8 cellular contexts compared by ENCODE assay signal in the genomic region with DNA sequence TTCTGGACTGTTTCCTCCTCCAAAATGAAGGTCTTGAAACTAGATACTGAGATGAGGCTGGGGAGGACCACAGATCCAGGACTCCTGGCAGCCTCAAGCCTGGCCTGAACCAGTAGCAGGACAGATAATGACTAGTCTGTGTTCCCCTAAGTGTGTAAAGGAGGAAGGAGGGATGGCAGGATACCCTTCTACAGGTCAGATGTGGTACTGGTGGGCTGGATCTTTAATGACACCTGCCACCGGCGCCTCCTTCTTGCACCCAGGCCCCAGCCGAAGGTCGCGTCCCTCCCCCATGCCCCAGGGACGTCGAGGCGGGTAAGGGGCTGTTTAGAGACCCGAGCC. TPM values are rescaled to one million over a fixed set of nuclear protein-coding genes. Genes with fewer than 3 reads are reported as not detected.
DNase-seq lines count a peak whose midpoint lies in the region; ATAC-seq and TF ChIP-seq lines count a peak whose summit lies in the region.

No MANE protein-coding gene starts in this region.

- DNase-seq in GM06990 (ENCODE audit: extremely low read depth, insufficient read length) (no peak), cerebellum (ENCODE audit: low spot score) (peak; percentile 15), memory B cell (ENCODE audit: low spot score in 2 of 2) (no peak), aorta (no peak), DMS79 (lab: John Stamatoyannopoulos, UW) (no peak)
- no peak for DNase-seq in Jurkat, Clone E6-1 (ENCODE audit: low read depth, low spot score)
- DNase-seq in activated CD4-positive, alpha-beta T cell treated with anti-CD3 and anti-CD28 coated beads, Interleukin-2, amount 50 U/mL, for 1 hour: no peak

- no peaks in the 10 kb centered on the region for H3K27me3 Mint-ChIP-seq in memory B cell

- peaks cover 17% of the 10 kb centered on the region for H3K36me3 Mint-ChIP-seq in memory B cell

- H3K27me3 ChIP-seq in GM06990 (replicated peaks; ENCODE audit: control insufficient read depth, insufficient read depth, low read length): no peaks in the 10 kb centered on the region
- H3K27me3 ChIP-seq in aorta (ENCODE audit: control insufficient read depth in 1 of 2, insufficient read depth in 2 of 2, low read length in 1 of 2): no peaks in the 10 kb centered on the region

- TF ChIP-seq CTCF in GM06990 (IDR thresholded peaks at IDR 0.05; ENCODE audit: insufficient read depth, low read length, poor library complexity, severe bottlenecking): no peak

- ATAC-seq in memory B cell (ENCODE audit: low read depth): peak; percentile 20
- ATAC-seq in aorta (ENCODE audit: low FRiP score): no peak
- ATAC-seq in GM18870 (IDR thresholded peaks at IDR 0.05; ENCODE audit: unreplicated experiment): no peak

- H3K36me3 ChIP-seq in GM06990 (ENCODE audit: control insufficient read depth, insufficient read depth, low read length): peaks cover 23% of the 10 kb centered on the region
- H3K36me3 ChIP-seq in aorta (ENCODE audit: control insufficient read depth in 1 of 2, insufficient read depth in 2 of 2, low read length in 1 of 2): peaks cover 0 to 29% of the 10 kb centered on the region in 2 donors

- H3K4me3 ChIP-seq in GM06990 (replicated peaks; ENCODE audit: low read depth, low read length) (peak overlapping the region; percentile 79), aorta (ENCODE audit: low read length in 2 of 2) (peak overlapping the region; percentile 56 to 80)
- H3K4me3 ChIP-seq in Jurkat, Clone E6-1 (ENCODE audit: low read length): peak overlapping the region; percentile 94

- peaks cover 4% of the 10 kb centered on the region for H3K4me1 Mint-ChIP-seq in memory B cell

- H3K4me1 ChIP-seq in aorta (ENCODE audit: control insufficient read depth in 1 of 2, insufficient read depth in 2 of 2, low read length in 2 of 2): peaks cover 0 to 2% of the 10 kb centered on the region in 2 donors

- intact Hi-C loops in aorta (cut with DNase I): no loop called here

- H3K27ac ChIP-seq in aorta (ENCODE audit: low read depth in 1 of 2, low read length in 2 of 2): peak overlapping the region; percentile 47 to 82

- 1% methylated on average over 9 of the region's 9 CpGs for WGBS in aorta, 2 donors

- peak overlapping the region; percentile 84 for H3K27ac Mint-ChIP-seq in memory B cell

- peak overlapping the region; percentile 83 for H3K4me3 Mint-ChIP-seq in memory B cell

- no peaks in the 10 kb centered on the region for H3K9me3 ChIP-seq in aorta (ENCODE audit: control insufficient read depth, low read length)

- no peaks in the 10 kb centered on the region for H3K9me3 Mint-ChIP-seq in memory B cell

RNA-seq across cellular contexts. Expression of a gene that starts 0.6 kb away (rescaled TPM):
- polyA plus RNA-seq in Jurkat, Clone E6-1 (2012; ENCODE audit: insufficient read depth, insufficient read length): 47.8 TPM
- 35.7 TPM for total RNA-seq in cerebellum
- total RNA-seq in aorta: 10 to 100 TPM; 40.3 to 54.8 TPM
- 10 to 100 TPM; 22.7 to 31.0 TPM for polyA plus RNA-seq in aorta

RNA-seq across cellular contexts. Expression of a gene that starts 12.8 kb away (rescaled TPM):
- not detected for polyA plus RNA-seq in Jurkat, Clone E6-1 (2012; ENCODE audit: insufficient read depth, insufficient read length)
- total RNA-seq in cerebellum (79.4 TPM), aorta (100 to 1,000 TPM; 362 to 707 TPM)
- 1,000 to 10,000 TPM in 1 of 2 donors, 100 to 1,000 TPM in 1; 200 to 1,923 TPM for polyA plus RNA-seq in aorta

RNA-seq across cellular contexts. Expression of a gene that starts 15.5 kb away (rescaled TPM):
- polyA plus RNA-seq in Jurkat, Clone E6-1 (2012; ENCODE audit: insufficient read depth, insufficient read length): 337 TPM
- 150 TPM for total RNA-seq in cerebellum
- 100 to 1,000 TPM; 127 to 164 TPM for total RNA-seq in aorta
- polyA plus RNA-seq in aorta: 100 to 1,000 TPM; 142 to 267 TPM

RNA-seq across cellular contexts. Expression of a gene that starts 26.2 kb away (rescaled TPM):
- 96.1 TPM for polyA plus RNA-seq in Jurkat, Clone E6-1 (2012; ENCODE audit: insufficient read depth, insufficient read length)
- total RNA-seq in cerebellum: 66.5 TPM
- 100 to 1,000 TPM in 1 of 2 donors, 10 to 100 TPM in 1; 77.3 to 103 TPM for total RNA-seq in aorta
- 10 to 100 TPM in 1 of 2 donors, 1 to 10 TPM in 1; 8.3 to 66.9 TPM for polyA plus RNA-seq in aorta

RNA-seq across cellular contexts. Expression of a gene that starts 46.1 kb away (rescaled TPM):
- polyA plus RNA-seq in Jurkat, Clone E6-1 (2012; ENCODE audit: insufficient read depth, insufficient read length): 28.9 TPM
- total RNA-seq in cerebellum (14.4 TPM), aorta (10 to 100 TPM; 13.2 to 16.6 TPM)
- 10 to 100 TPM in 1 of 2 donors, 1 to 10 TPM in 1; 1.8 to 11.8 TPM for polyA plus RNA-seq in aorta
